Comparison of ENCODE assay signal across 1 cellular context in genomic region chr3:101561630-101562328, GRCh38.
TF ChIP-seq lines count a peak whose summit lies in the region.

Gene TRMT10C (plus strand): TSS chr3:101561868. CDS start chr3:101564782, 2,914 bp downstream.

TF ChIP-seq in K562, 482 proteins besides CTCF, POLR2A, EP300 and RAD21 (continued from another document and continues in another):
- TF ChIP-seq RREB1 (CRISPR knock-in tag; IDR thresholded peaks at IDR 0.05) (no peak), ESRRB (CRISPR knock-in tag; IDR thresholded peaks at IDR 0.05; ENCODE audit: borderline replicate concordance) (no peak), ZNF174 (CRISPR knock-in tag; IDR thresholded peaks at IDR 0.05) (no peak), MEF2D (tag; conservative IDR thresholded peaks at IDR 0.05; ENCODE audit: low read depth) (no peak), ZBTB26 (CRISPR knock-in tag; IDR thresholded peaks at IDR 0.05) (no peak), ARID3A (IDR thresholded peaks at IDR 0.05; ENCODE audit: borderline replicate concordance, low read depth, low read length) (no peak), MAZ (CRISPR knock-in tag; conservative IDR thresholded peaks at IDR 0.05 in 1 of 2, IDR thresholded peaks at IDR 0.05 in 1 of 2) (peak; percentile 27 to 39; a peak in 2 of 4 replicates), BRD4 (IDR thresholded peaks at IDR 0.05) (no peak), THRA (IDR thresholded peaks at IDR 0.05) (no peak), TCF7 (IDR thresholded peaks at IDR 0.05; ENCODE audit: borderline replicate concordance) (no peak), ZNF408 (CRISPR knock-in tag; IDR thresholded peaks at IDR 0.05; ENCODE audit: low read depth) (no peak), MECOM (CRISPR knock-in tag; IDR thresholded peaks at IDR 0.05) (no peak), PCBP1 (IDR thresholded peaks at IDR 0.05; ENCODE audit: low read depth, low read length, poor library complexity, severe bottlenecking) (no peak), STAT5A (IDR thresholded peaks at IDR 0.05; ENCODE audit: borderline replicate concordance, low read length) (no peak), NFE2 (IDR thresholded peaks at IDR 0.05; ENCODE audit: low read depth) (no peak), ZNF133 (CRISPR knock-in tag; IDR thresholded peaks at IDR 0.05) (no peak), ZNF584 (CRISPR knock-in tag; IDR thresholded peaks at IDR 0.05; ENCODE audit: low read depth) (no peak), GABPA (tag; conservative IDR thresholded peaks at IDR 0.05; ENCODE audit: low read depth) (peak; percentile 97), ZNF12 (CRISPR knock-in tag; IDR thresholded peaks at IDR 0.05) (no peak), NR2F6 (CRISPR knock-in tag; IDR thresholded peaks at IDR 0.05) (no peak), PML (IDR thresholded peaks at IDR 0.05; ENCODE audit: low read length) (peak; percentile 62; the same call in 1 of the 2 replicates), RCOR1 (IDR thresholded peaks at IDR 0.05; ENCODE audit: borderline replicate concordance in 1 of 2, low read depth in 2 of 2, low read length in 2 of 2) (peak in 1 of 2 experiments; percentile 18; a peak in 1 of 4 replicates), SMAD2 (IDR thresholded peaks at IDR 0.05; ENCODE audit: low read depth, low read length) (no peak), ATF2 (CRISPR knock-in tag; IDR thresholded peaks at IDR 0.05) (no peak), RERE (CRISPR knock-in tag; IDR thresholded peaks at IDR 0.05; ENCODE audit: borderline replicate concordance) (no peak), HEY1 (CRISPR knock-in tag; IDR thresholded peaks at IDR 0.05; ENCODE audit: borderline replicate concordance) (no peak), ZFX (CRISPR knock-in tag; IDR thresholded peaks at IDR 0.05) (peak; percentile 50; the same call in 1 of the 2 replicates), HMG20B (CRISPR knock-in tag; IDR thresholded peaks at IDR 0.05) (no peak), CHD4 (IDR thresholded peaks at IDR 0.05; ENCODE audit: insufficient read depth, insufficient replicate concordance, low read depth, low read length, poor library complexity, severe bottlenecking) (no peak), PBX2 (CRISPR knock-in tag; IDR thresholded peaks at IDR 0.05; ENCODE audit: low read depth) (no peak), PBX2 (tag; conservative IDR thresholded peaks at IDR 0.05; ENCODE audit: low read depth) (no peak; the same call in 1 of the 2 replicates), HSF4 (CRISPR knock-in tag; IDR thresholded peaks at IDR 0.05; ENCODE audit: borderline replicate concordance) (no peak), NCOA4 (IDR thresholded peaks at IDR 0.05; ENCODE audit: partially characterized antibody) (no peak), ZNF212 (CRISPR knock-in tag; IDR thresholded peaks at IDR 0.05) (no peak), ZNF431 (CRISPR knock-in tag; IDR thresholded peaks at IDR 0.05) (no peak), U2AF1 (optimal IDR thresholded peaks at IDR 0.05; ENCODE audit: low read depth, low read length) (no peak), MXD1 (CRISPR knock-in tag; IDR thresholded peaks at IDR 0.05; ENCODE audit: borderline replicate concordance, poor library complexity, severe bottlenecking) (no peak), SPI1 (IDR thresholded peaks at IDR 0.05; ENCODE audit: borderline replicate concordance, low read depth, low read length) (no peak)
